Comparison of ENCODE assay signal across 12 cellular contexts in the genomic region with DNA sequence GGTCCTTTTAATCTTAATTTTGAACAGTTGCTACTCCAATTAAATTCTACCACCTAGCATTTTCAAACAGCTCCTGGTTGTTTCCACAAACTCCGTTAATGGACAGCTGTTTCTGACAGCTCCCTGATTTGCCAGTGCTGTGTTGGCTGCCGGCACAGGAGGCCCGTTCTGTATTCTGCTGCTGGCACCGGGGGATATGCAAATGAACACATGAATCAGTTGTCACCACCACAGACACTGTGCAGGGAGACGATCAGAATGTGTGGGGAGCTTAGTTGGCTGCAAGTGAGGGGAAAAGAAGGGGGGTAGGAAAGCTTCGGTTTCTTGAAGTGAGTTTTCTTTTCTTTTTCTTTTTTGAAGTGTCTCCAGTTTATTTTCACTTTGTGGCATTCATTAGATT.
DNase-seq lines count a peak whose midpoint lies in the region; ATAC-seq and TF ChIP-seq lines count a peak whose summit lies in the region.
"Had no signal": no experiment of that assay in that cellular context is flagged by ENCODE, and none has a peak within 500 bp of the region (broad histone marks: within the 10 kb centered on the region; RNA-seq: fewer than 3 reads in every experiment).

No MANE protein-coding gene starts in this region.

- no peaks in the 10 kb centered on the region for H3K27me3 ChIP-seq in stomach
- H3K27me3 ChIP-seq: transverse colon had no signal

- no peaks in the 10 kb centered on the region for H3K36me3 ChIP-seq in stomach
- H3K36me3 ChIP-seq: transverse colon had no signal

- peak overlapping the region; percentile 47 for H3K4me3 Mint-ChIP-seq in chondrocyte (ENCODE audit: unreplicated experiment)
- no peak overlapping the region for H3K4me3 Mint-ChIP-seq in activated naive CD8-positive, alpha-beta T cell treated with anti-CD3 and anti-CD28 coated beads for 36 hours
- H3K4me3 Mint-ChIP-seq: T-helper 1 cell treated with Interleukin-12 subunit alpha and Interleukin-12 subunit beta and Interleukin-4 antibody, amounts not matched to agents 30 μg/mL and 1 μg/mL, for 36 hours had no signal

- DNase-seq in MV-4-11 (lab: John Stamatoyannopoulos, UW) (peak; percentile 35), chondrocyte (ENCODE audit: low spot score) (no peak), islet precursor cell (peak; percentile 60), stomach (no peak), COLO668 (lab: John Stamatoyannopoulos, UW; ENCODE audit: unreplicated experiment) (no peak)
- DNase-seq in activated naive CD8-positive, alpha-beta T cell treated with anti-CD3 and anti-CD28 coated beads for 36 hours: no peak
- DNase-seq in activated naive CD4-positive, alpha-beta T cell treated with Interleukin-2 at 50 U/mL for 16 hours: no peak
- DNase-seq: activated CD8-positive, alpha-beta memory T cell treated with anti-CD3 and anti-CD28 coated beads for 24 hours; stimulated activated CD4-positive, alpha-beta T cell treated with anti-CD3 and anti-CD28 coated beads, Interleukin-4, amount 100 ng/mL, for 1 hour; transverse colon had no signal

- 9 to 18% (median 14%) methylated on average over 6 of the region's 6 CpGs for WGBS in stomach, 5 donors

- H3K36me3 Mint-ChIP-seq in chondrocyte (ENCODE audit: low read depth): no peaks in the 10 kb centered on the region
- H3K36me3 Mint-ChIP-seq in activated naive CD8-positive, alpha-beta T cell treated with anti-CD3 and anti-CD28 coated beads for 36 hours: no peaks in the 10 kb centered on the region

- TF ChIP-seq EP300 in stomach (IDR thresholded peaks at IDR 0.05): no peak

- peaks cover 11% of the 10 kb centered on the region for H3K4me1 Mint-ChIP-seq in chondrocyte (ENCODE audit: low read depth)
- H3K4me1 Mint-ChIP-seq in activated naive CD8-positive, alpha-beta T cell treated with anti-CD3 and anti-CD28 coated beads for 36 hours: no peaks in the 10 kb centered on the region

- no peaks in the 10 kb centered on the region for H3K9me3 ChIP-seq in stomach
- H3K9me3 ChIP-seq: transverse colon had no signal

- ATAC-seq in esophagus mucosa: no peak

- no peaks in the 10 kb centered on the region for H3K9me3 Mint-ChIP-seq in chondrocyte (ENCODE audit: low read depth)
- H3K9me3 Mint-ChIP-seq in activated naive CD8-positive, alpha-beta T cell treated with anti-CD3 and anti-CD28 coated beads for 36 hours: peaks cover 1% of the 10 kb centered on the region
- H3K9me3 Mint-ChIP-seq: T-helper 1 cell treated with Interleukin-12 subunit alpha and Interleukin-12 subunit beta and Interleukin-4 antibody, amounts not matched to agents 30 μg/mL and 1 μg/mL, for 36 hours had no signal

- peaks cover 0 to 8% (median 0%) of the 10 kb centered on the region in 4 donors for H3K4me1 ChIP-seq in stomach
- H3K4me1 ChIP-seq: transverse colon had no signal

- H3K27ac ChIP-seq in stomach: no peak overlapping the region
- H3K27ac ChIP-seq: transverse colon had no signal

- H3K27ac Mint-ChIP-seq in chondrocyte (ENCODE audit: unreplicated experiment): no peak overlapping the region
- no peak overlapping the region for H3K27ac Mint-ChIP-seq in activated naive CD8-positive, alpha-beta T cell treated with anti-CD3 and anti-CD28 coated beads for 36 hours
- H3K27ac Mint-ChIP-seq: T-helper 1 cell treated with Interleukin-12 subunit alpha and Interleukin-12 subunit beta and Interleukin-4 antibody, amounts not matched to agents 30 μg/mL and 1 μg/mL, for 36 hours had no signal

- TF ChIP-seq POLR2A in stomach (IDR thresholded peaks at IDR 0.05): no peak

- TF ChIP-seq CTCF in chondrocyte (IDR thresholded peaks at IDR 0.05) (no peak), stomach (IDR thresholded peaks at IDR 0.05) (no peak)

- intact Hi-C loops in stomach (cut with DNase I; ENCODE audit: low total_unique reads): no loop called here

- peak overlapping the region; percentile 9 to 30 (median 18) for H3K4me3 ChIP-seq in stomach

- H3K27me3 Mint-ChIP-seq in chondrocyte (ENCODE audit: low read depth): no peaks in the 10 kb centered on the region
- peaks cover 2% of the 10 kb centered on the region for H3K27me3 Mint-ChIP-seq in activated naive CD8-positive, alpha-beta T cell treated with anti-CD3 and anti-CD28 coated beads for 36 hours

Comparison
In these comparisons a context has a peak if more than half of its experiments do, and no peak if none do; other contexts are left out.
1. DNase-seq: peak in MV-4-11 (single experiment) and islet precursor cell (single experiment); none in chondrocyte (single experiment), stomach (single experiment), COLO668 (single experiment), activated naive CD8-positive, alpha-beta T cell treated with anti-CD3 and anti-CD28 coated beads for 36 hours (single experiment) and activated naive CD4-positive, alpha-beta T cell treated with Interleukin-2 at 50 U/mL for 16 hours (single experiment).